ENCODE assay signal across 8 cellular contexts in genomic region chr16:86044241-86044671, GRCh38.
A peak's percentile ranks its signal among the peaks of the same experiment; 100 is the strongest.
DNase-seq lines count a peak whose midpoint lies in the region; ATAC-seq lines count a peak whose summit lies in the region.

No MANE protein-coding gene starts in this region.

- H3K4me2 ChIP-seq in BLaER1 treated with 17β-estradiol and CSF1 and Interleukin-3, amounts not matched to agents 10 nM and 100 nM: peak overlapping the region in 6 of 11 experiments; percentile 0 to 82 (median 46); a peak in 6 of 22 replicates

- DNase-seq in HK-2 (ENCODE audit: unreplicated experiment) (peak; percentile 26), fibroblast of peridontal ligament (ENCODE audit: extremely low read depth) (peak; percentile 38), retina (peak; percentile 51), SK-N-DZ (ENCODE audit: low spot score) (no peak)
- DNase-seq in activated CD4-positive, alpha-beta T cell treated with anti-CD3 and anti-CD28 coated beads for 48 hours: peak; percentile 72
- no peak for DNase-seq in effector memory CD4-positive, alpha-beta T cell

- H3K9ac ChIP-seq in BLaER1 treated with 17β-estradiol and CSF1 and Interleukin-3, amounts not matched to agents 10 nM and 100 nM: no peak overlapping the region

- H3K4me3 ChIP-seq in BLaER1 treated with 17β-estradiol and CSF1 and Interleukin-3, amounts not matched to agents 10 nM and 100 nM: no peak overlapping the region
- no peak overlapping the region for H3K4me3 ChIP-seq in effector memory CD4-positive, alpha-beta T cell (ENCODE audit: insufficient read depth, low read depth, low read length, poor library complexity, severe bottlenecking)

- H3K27me3 ChIP-seq in BLaER1 treated with 17β-estradiol and CSF1 and Interleukin-3, amounts not matched to agents 10 nM and 100 nM: peaks cover 0 to 26% (median 0%) of the 10 kb centered on the region in 11 experiments; a peak in 3 of 22 replicates
- H3K27me3 ChIP-seq in effector memory CD4-positive, alpha-beta T cell (replicated peaks; ENCODE audit: control insufficient read depth, insufficient read depth, low read length, poor library complexity, severe bottlenecking): no peaks in the 10 kb centered on the region

- H4K20me1 ChIP-seq in BLaER1 treated with 17β-estradiol and CSF1 and Interleukin-3, amounts not matched to agents 10 nM and 100 nM: no peaks in the 10 kb centered on the region; a peak in 1 of 22 replicates

- ATAC-seq in HG03460 (IDR thresholded peaks at IDR 0.05; ENCODE audit: unreplicated experiment): no peak

- H3K36me3 ChIP-seq in BLaER1 treated with 17β-estradiol and CSF1 and Interleukin-3, amounts not matched to agents 10 nM and 100 nM: no peaks in the 10 kb centered on the region
- H3K36me3 ChIP-seq in effector memory CD4-positive, alpha-beta T cell (ENCODE audit: control insufficient read depth, insufficient read depth, low read length): no peaks in the 10 kb centered on the region

- no peak overlapping the region for H3K27ac ChIP-seq in BLaER1 treated with 17β-estradiol and CSF1 and Interleukin-3, amounts not matched to agents 10 nM and 100 nM
- no peak overlapping the region for H3K27ac ChIP-seq in effector memory CD4-positive, alpha-beta T cell (ENCODE audit: insufficient read depth, low read length, poor library complexity, severe bottlenecking)

- H3K4me1 ChIP-seq in BLaER1 treated with 17β-estradiol and CSF1 and Interleukin-3, amounts not matched to agents 10 nM and 100 nM: peaks cover 16 to 97% (median 86%) of the 10 kb centered on the region in 10 experiments
- peaks cover 4% of the 10 kb centered on the region for H3K4me1 ChIP-seq in effector memory CD4-positive, alpha-beta T cell (ENCODE audit: control insufficient read depth, insufficient read depth, low read length, poor library complexity, severe bottlenecking)

- no peaks in the 10 kb centered on the region for H3K9me3 ChIP-seq in BLaER1 treated with 17β-estradiol and CSF1 and Interleukin-3, amounts not matched to agents 10 nM and 100 nM (replicated peaks in 1 of 11)
- no peaks in the 10 kb centered on the region for H3K9me3 ChIP-seq in effector memory CD4-positive, alpha-beta T cell (ENCODE audit: control insufficient read depth, low read length)

Comparison
In these comparisons a context has a peak if more than half of its experiments do, and no peak if none do; other contexts are left out.
1. DNase-seq: peak in HK-2 (single experiment), activated CD4-positive, alpha-beta T cell treated with anti-CD3 and anti-CD28 coated beads for 48 hours (single experiment), fibroblast of peridontal ligament (single experiment) and retina (single experiment); none in effector memory CD4-positive, alpha-beta T cell (0 of 3) and SK-N-DZ (single experiment).